In the genomic region with DNA sequence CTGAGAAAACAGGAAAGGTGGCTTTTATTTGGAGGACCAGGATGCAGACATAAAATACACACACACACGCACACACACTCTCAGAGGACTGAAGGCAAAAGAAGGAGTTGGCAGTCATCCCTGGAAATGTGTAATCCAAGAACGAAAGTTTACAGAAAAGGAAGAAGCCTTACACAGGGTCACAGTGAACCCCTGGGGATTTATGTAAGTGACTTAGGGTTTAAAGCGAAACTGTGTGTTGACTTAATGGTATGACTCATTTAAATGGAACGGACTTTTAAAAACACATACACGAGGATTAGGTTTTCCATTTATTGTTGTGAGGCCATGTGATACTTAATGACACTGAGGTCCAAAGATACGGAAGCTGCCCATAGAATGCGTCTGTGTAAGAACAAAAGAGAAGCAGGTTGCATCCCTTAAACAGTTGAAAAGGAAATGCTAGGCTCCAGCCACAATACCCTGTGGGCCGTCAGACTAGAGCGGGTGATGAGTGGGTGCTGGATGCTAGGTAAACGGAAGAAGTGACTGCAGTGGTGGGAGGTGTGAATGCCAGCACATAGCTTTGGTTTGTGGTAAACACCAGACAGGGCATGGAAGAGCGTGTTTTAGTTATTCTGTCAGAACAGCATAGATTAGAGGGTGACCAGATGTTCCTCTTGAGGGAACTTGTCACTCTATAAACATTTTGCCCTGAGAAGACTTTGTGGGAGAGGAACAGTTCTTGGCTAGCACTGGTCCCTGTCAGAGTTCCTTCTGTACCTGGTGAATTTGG, we compare ENCODE assay signal across 8 cellular contexts. TPM values are rescaled to one million over a fixed set of nuclear protein-coding genes. Genes with fewer than 3 reads are reported as not detected.
DNase-seq lines count a peak whose midpoint lies in the region; ATAC-seq, FAIRE-seq and TF ChIP-seq lines count a peak whose summit lies in the region.

No MANE protein-coding gene starts in this region.

- no peak for DNase-seq in GM12891 (ENCODE audit: insufficient read length, low spot score)
- peak; percentile 41 for DNase-seq in NCI-H146 treated with DMSO at 0.1 percent for 48 hours (lab: John Stamatoyannopoulos, UW; ENCODE audit: unreplicated experiment)
- peak; percentile 20 to 27 for DNase-seq in activated CD8-positive, alpha-beta memory T cell treated with anti-CD3 and anti-CD28 coated beads for 1 hour (ENCODE audit: extremely low read depth in 1 of 2, low read depth in 1 of 2)
- peak; percentile 99 for DNase-seq in epithelial cell of proximal tubule (ENCODE audit: low read depth)
- DNase-seq in osteocyte (ENCODE audit: extremely low spot score, unreplicated experiment): no peak
- no peak for DNase-seq in transverse colon
- no peak for DNase-seq in GM19240 (ENCODE audit: insufficient read length, low spot score)

- FAIRE-seq in GM12891 (lab: Jason Lieb, UNC): peak; percentile 82

- H3K27ac Mint-ChIP-seq in osteocyte (ENCODE audit: unreplicated experiment): peak overlapping the region; percentile 88

- peak overlapping the region; percentile 53 to 78 (median 66) for H3K27ac ChIP-seq in transverse colon

- no peaks in the 10 kb centered on the region for H3K27me3 ChIP-seq in transverse colon

- peak overlapping the region; percentile 53 for H3K4me3 Mint-ChIP-seq in osteocyte (ENCODE audit: unreplicated experiment)

- H3K36me3 Mint-ChIP-seq in osteocyte (ENCODE audit: unreplicated experiment): no peaks in the 10 kb centered on the region

- no peaks in the 10 kb centered on the region for H3K9me3 ChIP-seq in transverse colon

- no peaks in the 10 kb centered on the region for H3K36me3 ChIP-seq in transverse colon

- ATAC-seq in HG02610 (IDR thresholded peaks at IDR 0.05; ENCODE audit: unreplicated experiment): peak; percentile 94

- intact Hi-C loops in transverse colon (cut with DNase I; ENCODE audit: low total_unique reads): no loop called here

- H3K27me3 Mint-ChIP-seq in osteocyte (ENCODE audit: unreplicated experiment): no peaks in the 10 kb centered on the region

- 11 to 20% methylated on average over 7 to 11 of the region's 11 CpGs for WGBS in transverse colon (ENCODE audit: low coverage in 1 of 2), 2 donors

- TF ChIP-seq EP300 in transverse colon (IDR thresholded peaks at IDR 0.05; ENCODE audit: low read depth): no peak

- H3K4me1 Mint-ChIP-seq in osteocyte (ENCODE audit: unreplicated experiment): peaks cover 33% of the 10 kb centered on the region

- H3K9me3 Mint-ChIP-seq in osteocyte (ENCODE audit: unreplicated experiment): no peaks in the 10 kb centered on the region

- in situ Hi-C loops in transverse colon (cut with MboI; ENCODE audit: low pct_ligation_motif_present in 1 of 4, low pct_unique_long_range_greater_than_20kb in 1 of 4, low sequenced_read_pairs in 3 of 4): no loop called here

- TF ChIP-seq POLR2A in GM12891 (IDR thresholded peaks at IDR 0.05; ENCODE audit: low read depth, low read length): no peak
- TF ChIP-seq POLR2A in transverse colon (IDR thresholded peaks at IDR 0.05): no peak

- peaks cover 9 to 20% (median 15%) of the 10 kb centered on the region in 4 donors for H3K4me1 ChIP-seq in transverse colon

- peak overlapping the region; percentile 27 for H3K4me3 ChIP-seq in epithelial cell of proximal tubule (ENCODE audit: low read depth, low read length)
- H3K4me3 ChIP-seq in transverse colon: peak overlapping the region in 1 of 4 donors; percentile 13

- no peak for TF ChIP-seq CTCF in epithelial cell of proximal tubule (conservative IDR thresholded peaks at IDR 0.05; ENCODE audit: low read depth, low read length)
- TF ChIP-seq CTCF in osteocyte (IDR thresholded peaks at IDR 0.05): no peak
- TF ChIP-seq CTCF in transverse colon (IDR thresholded peaks at IDR 0.05): no peak

TF ChIP-seq in GM12891, 5 proteins besides CTCF, POLR2A, EP300 and RAD21:
- no peak for TF ChIP-seq POU2F2 (IDR thresholded peaks at IDR 0.05; ENCODE audit: low read depth, low read length)

RNA-seq across cellular contexts. Expression of a gene that starts 21.6 kb away (rescaled TPM):
- 10.3 TPM for polyA plus RNA-seq in GM12891 (2012; ENCODE audit: low read depth, missing spikeins)
- total RNA-seq in epithelial cell of proximal tubule (49.2 and 87.9 TPM in 2 replicates), osteocyte (27.9 and 29.0 TPM in 2 replicates), transverse colon (10 to 100 TPM; 34.2 to 65.5 (median 56.5) TPM)

RNA-seq across cellular contexts. Expression of a gene that starts 38.6 kb away (rescaled TPM):
- polyA plus RNA-seq in GM12891 (2012; ENCODE audit: low read depth, missing spikeins): 11.6 TPM
- 15.4 and 19.2 TPM in 2 replicates for total RNA-seq in epithelial cell of proximal tubule
- total RNA-seq in osteocyte: 30.8 and 32.2 TPM in 2 replicates
- 10 to 100 TPM in 3 of 4 donors, 1 to 10 TPM in 1; 7.4 to 42.6 (median 14.9) TPM for total RNA-seq in transverse colon

Comparison
In these comparisons a context has a peak if more than half of its experiments do, and no peak if none do; other contexts are left out.
1. DNase-seq: peak in NCI-H146 treated with DMSO at 0.1 percent for 48 hours (single experiment), activated CD8-positive, alpha-beta memory T cell treated with anti-CD3 and anti-CD28 coated beads for 1 hour (2 of 2) and epithelial cell of proximal tubule (single experiment); none in GM12891 (single experiment), osteocyte (single experiment), transverse colon (single experiment) and GM19240 (single experiment).